In the genomic region with DNA sequence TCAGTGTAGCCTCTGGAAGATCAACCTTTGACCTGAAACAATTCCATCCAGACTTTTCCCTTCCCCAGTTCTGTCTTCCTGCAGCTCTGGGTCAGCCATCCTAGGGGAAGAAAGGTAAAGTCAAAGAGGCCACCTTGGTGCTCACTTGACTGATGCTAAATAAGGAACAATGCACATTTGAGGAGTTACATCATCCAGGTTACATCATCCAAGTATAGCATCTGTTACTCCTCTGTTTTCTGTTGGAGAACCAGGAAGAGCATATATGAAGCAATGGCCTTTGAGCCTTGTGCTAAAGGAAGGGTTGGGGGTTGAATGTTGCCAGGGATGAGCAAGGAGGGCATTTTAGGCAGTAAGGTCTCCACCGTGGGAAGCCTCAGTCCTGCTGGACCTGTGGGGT, we compare ENCODE assay signal across 23 cellular contexts. TPM values are rescaled to one million over a fixed set of nuclear protein-coding genes. Genes with fewer than 3 reads are reported as not detected.
DNase-seq lines count a peak whose midpoint lies in the region; ATAC-seq and TF ChIP-seq lines count a peak whose summit lies in the region.
"Had no signal": no experiment of that assay in that cellular context is flagged by ENCODE, and none has a peak within 500 bp of the region (broad histone marks: within the 10 kb centered on the region; RNA-seq: fewer than 3 reads in every experiment).

No MANE protein-coding gene starts in this region.

- POLR2A ChIA-PET in MCF 10A (lab: Yijun Ruan, JAX) = no interaction called here

- intact Hi-C loops in MCF 10A (cut with micrococcal nuclease) = no loop called here
- intact Hi-C loops in breast epithelium (cut with DNase I; ENCODE audit: low total_unique reads) = no loop called here
- intact Hi-C loops in posterior vena cava (cut with DNase I) = no loop called here

- TF ChIP-seq POLR2A in breast epithelium (IDR thresholded peaks at IDR 0.05) = no peak

- no peaks in the 10 kb centered on the region for H3K36me3 ChIP-seq in breast epithelium
- H3K36me3 ChIP-seq: BLaER1 treated with 17β-estradiol and CSF1 and Interleukin-3, amounts not matched to agents 10 nM and 100 nM; SJCRH30 had no signal

- H3K27me3 Mint-ChIP-seq in MCF 10A (ENCODE audit: insufficient read depth, unreplicated experiment) = no peaks in the 10 kb centered on the region

- TF ChIP-seq CTCF in MCF 10A (IDR thresholded peaks at IDR 0.05; ENCODE audit: unreplicated experiment) (no peak), breast epithelium (IDR thresholded peaks at IDR 0.05) (no peak)

- H3K27me3 ChIP-seq in breast epithelium = peaks cover 0 to 33% of the 10 kb centered on the region in 2 donors
- H3K27me3 ChIP-seq: BLaER1 treated with 17β-estradiol and CSF1 and Interleukin-3, amounts not matched to agents 10 nM and 100 nM had no signal

- H3K4me1 Mint-ChIP-seq in MCF 10A (ENCODE audit: insufficient read depth, unreplicated experiment) = peaks cover 6% of the 10 kb centered on the region

- no peak for ATAC-seq in GM21723 (IDR thresholded peaks at IDR 0.05; ENCODE audit: unreplicated experiment)

- no peaks in the 10 kb centered on the region for H3K9me3 ChIP-seq in breast epithelium
- H3K9me3 ChIP-seq: Caco-2, SJCRH30 had no signal

- BruUV-seq in MCF 10A (replicated peaks; lab: Mats Ljungman, UMichigan) = no TSS peak

- CTCF ChIA-PET in MCF 10A (lab: Yijun Ruan, JAX) = interaction anchor here (0.6 kb wide), 1 partner anchor 27 kb away, joined by 5 read pairs; no protein-coding TSS in a partner anchor

- no peaks in the 10 kb centered on the region for H3K4me1 ChIP-seq in breast epithelium
- H3K4me1 ChIP-seq: Caco-2, SJCRH30 had no signal

- H3K27ac Mint-ChIP-seq in MCF 10A (ENCODE audit: low read depth, unreplicated experiment) = no peak overlapping the region
- H3K27ac Mint-ChIP-seq: CD4-positive, alpha-beta memory T cell had no signal

- H3K4me3 Mint-ChIP-seq in MCF 10A (ENCODE audit: unreplicated experiment) = no peak overlapping the region
- H3K4me3 Mint-ChIP-seq: CD4-positive, alpha-beta memory T cell had no signal

- H3K27ac ChIP-seq in breast epithelium = no peak overlapping the region
- H3K27ac ChIP-seq: 22Rv1; BLaER1 treated with 17β-estradiol and CSF1 and Interleukin-3, amounts not matched to agents 10 nM and 100 nM; SJCRH30 had no signal

- no peak overlapping the region for H3K4me3 ChIP-seq in breast epithelium
- H3K4me3 ChIP-seq: BLaER1 treated with 17β-estradiol and CSF1 and Interleukin-3, amounts not matched to agents 10 nM and 100 nM; SJCRH30 had no signal

- H3K36me3 Mint-ChIP-seq in MCF 10A (ENCODE audit: insufficient read depth, unreplicated experiment) = no peaks in the 10 kb centered on the region
- H3K36me3 Mint-ChIP-seq: CD4-positive, alpha-beta memory T cell had no signal

- peak; percentile 50 for DNase-seq in DMS 273 (lab: John Stamatoyannopoulos, UW; ENCODE audit: unreplicated experiment)
- DNase-seq in DMS 273 treated with DMSO at 0.1 percent for 48 hours (lab: John Stamatoyannopoulos, UW) = no peak
- DNase-seq in MCF 10A (ENCODE audit: unreplicated experiment) = peak; percentile 25
- no peak for DNase-seq in breast epithelium (ENCODE audit: low spot score in 2 of 2)
- DNase-seq in SKM-1 treated with dmso at 0.1 percent for 144 hours (lab: John Stamatoyannopoulos, UW; ENCODE audit: unreplicated experiment) = peak; percentile 86
- DNase-seq in kidney tubule cell (ENCODE audit: low spot score) = peak; percentile 8
- no peak for DNase-seq in posterior vena cava (ENCODE audit: low spot score)
- DNase-seq: ACHN; Caco-2; CD4-positive, alpha-beta memory T cell; EL; MM.1S; NCI-H1694; NCI-H2081 treated with DMSO at 0.1 percent for 48 hours; NCI-H226; NCI-H510A treated with DMSO at 0.1 percent for 48 hours; NCI-H774; OCI-M1; SJCRH30 had no signal

- no peaks in the 10 kb centered on the region for H3K9me3 Mint-ChIP-seq in MCF 10A (ENCODE audit: unreplicated experiment)

RNA-seq across cellular contexts. Expression of gene DSCAM, which starts 3.1 kb away (rescaled TPM):
- total RNA-seq in MCF 10A (2022) = 0.29 and 0.33 TPM in 2 replicates
- total RNA-seq in breast epithelium = under 1 TPM in 2 of 3 donors, not detected in 1; 0.33 to 0.44 TPM
- under 1 TPM; 0.05 to 0.09 TPM for total RNA-seq in posterior vena cava
- total RNA-seq: Caco-2; CD4-positive, alpha-beta memory T cell; LHCN-M2 had no signal

Comparison
In these comparisons a context has a peak if more than half of its experiments do, and no peak if none do; other contexts are left out.
1. DNase-seq: peak in DMS 273 (single experiment), MCF 10A (single experiment), SKM-1 treated with dmso at 0.1 percent for 144 hours (single experiment) and kidney tubule cell (single experiment); none in DMS 273 treated with DMSO at 0.1 percent for 48 hours (single experiment), breast epithelium (0 of 2) and posterior vena cava (single experiment).